In genomic region chr17:64961561-64962378, GRCh38 we compare ENCODE assay signal across 8 cellular contexts. TPM values are rescaled to one million over a fixed set of nuclear protein-coding genes. Genes with fewer than 3 reads are reported as not detected.
A peak's percentile ranks its signal among the peaks of the same experiment; 100 is the strongest.
DNase-seq lines count a peak whose midpoint lies in the region; ATAC-seq, FAIRE-seq and TF ChIP-seq lines count a peak whose summit lies in the region.
"Not testable (repeated sequence)": the region's sequence is repeated elsewhere in the genome, so short reads cannot be mapped to it uniquely, and the experiment has no call there.

No MANE protein-coding gene starts in this region.

- POLR2A ChIA-PET in K562 (lab: Yijun Ruan, JAX): interaction anchor here (1.0 to 1.2 kb wide), 2 partner anchors 23 to 42 kb away, joined by 3 read pairs; no protein-coding TSS in a partner anchor

- peak overlapping the region; percentile 87 for H3K27ac Mint-ChIP-seq in T-helper 17 cell

- ATAC-seq in HG03175 (IDR thresholded peaks at IDR 0.05; ENCODE audit: unreplicated experiment): peak; percentile 34
- ATAC-seq in T-helper 17 cell: peak; percentile 22
- ATAC-seq in K562: peak; percentile 76
- peak; percentile 72 for ATAC-seq in left ventricle myocardium superior

- not testable (repeated sequence) for BruUV-seq in K562 (replicated peaks; lab: Mats Ljungman, UMichigan)

- H3K9ac ChIP-seq in K562 (ENCODE audit: insufficient read depth in 1 of 2, low read depth in 2 of 2, low read length in 2 of 2): peak overlapping the region in 1 of 2 experiments; percentile 12; a peak in 1 of 4 replicates

- H3K4me2 ChIP-seq in K562 (ENCODE audit: insufficient read depth, low read length): peak overlapping the region; percentile 21

- not testable (repeated sequence) for H3K4me3 ChIP-seq in GM12865 (ENCODE audit: low read depth, low read length); K562

- H3K27me3 Mint-ChIP-seq in T-helper 17 cell: not testable (repeated sequence)

- H3K4me3 Mint-ChIP-seq in T-helper 17 cell: not testable (repeated sequence)

- peak; percentile 85 to 87 for TF ChIP-seq RAD21 in K562 (CRISPR knock-in tag; conservative IDR thresholded peaks at IDR 0.05 in 1 of 2, IDR thresholded peaks at IDR 0.05 in 1 of 2)

- H3K36me3 ChIP-seq in K562 (ENCODE audit: control insufficient read depth, insufficient read depth, low read length): not testable (repeated sequence)

- peak; percentile 80 for TF ChIP-seq CTCF in 22Rv1 (IDR thresholded peaks at IDR 0.05)
- peak; percentile 55 for TF ChIP-seq CTCF in GM12865 (IDR thresholded peaks at IDR 0.05; ENCODE audit: insufficient read depth, low read depth, low read length, missing control alignments)
- peak; percentile 50 to 66 (median 58); a peak in 5 of 6 replicates for TF ChIP-seq CTCF in K562 (IDR thresholded peaks at IDR 0.05 in 2 of 3, conservative IDR thresholded peaks at IDR 0.05 in 1 of 3; ENCODE audit: insufficient read depth in 2 of 3, low read depth in 1 of 3, low read length in 3 of 3)

- CTCF ChIA-PET in K562 (lab: Yijun Ruan, JAX; ENCODE audit: low intra/inter-chr PET ratio): interaction anchor here (0.5 kb wide), 1 partner anchor 39 kb away, joined by 3 read pairs; no protein-coding TSS in a partner anchor

- intact Hi-C loops in K562 (cut with micrococcal nuclease): loop anchor here (5.0 to 10.0 kb wide), 3 partner anchors 143 to 539 kb away; no protein-coding TSS in a partner anchor
- intact Hi-C loops in left ventricle myocardium superior (cut with micrococcal nuclease): not testable (repeated sequence)

- H3K79me2 ChIP-seq in K562 (ENCODE audit: control insufficient read depth, insufficient read depth, low read length): not testable (repeated sequence)

- TF ChIP-seq POLR2A in K562 (conservative IDR thresholded peaks at IDR 0.05): not testable (repeated sequence)

- WGBS in K562 (ENCODE audit: insufficient coverage, low coverage, missing lambda C conversion rate): 6% methylated on average over 11 of the region's 13 CpGs

- not testable (repeated sequence) for H3K36me3 Mint-ChIP-seq in T-helper 17 cell (ENCODE audit: low read depth)

- DNase-seq in GM12865 (ENCODE audit: low read depth): peak; percentile 66
- peak; percentile 85 for DNase-seq in NCI-H2227 (lab: John Stamatoyannopoulos, UW; ENCODE audit: unreplicated experiment)
- peak in 1 of 3 donors; percentile 48 for DNase-seq in T-helper 17 cell
- peak in 1 of 4 experiments; percentile 59 for DNase-seq in K562 (ENCODE audit: extremely low read depth in 1 of 4, low spot score in 3 of 4)
- DNase-seq in left ventricle myocardium superior: not testable (repeated sequence)
- DNase-seq in pons (ENCODE audit: low spot score): peak; percentile 83

- not testable (repeated sequence) for H3K27ac ChIP-seq in 22Rv1; K562 (ENCODE audit: extremely low read depth, low read depth, low read length)

- H3K4me1 ChIP-seq in K562 (replicated peaks in 1 of 2; ENCODE audit: control insufficient read depth in 2 of 2, insufficient read depth in 2 of 2, low read length in 2 of 2): not testable (repeated sequence)

- peak; percentile 97 for FAIRE-seq in K562 (lab: Jason Lieb, UNC)

- H3K9me3 ChIP-seq in T-helper 17 cell (ENCODE audit: control insufficient read depth, low read length, poor library complexity, severe bottlenecking); K562 (replicated peaks; ENCODE audit: control insufficient read depth, insufficient read depth, low read depth, low read length): not testable (repeated sequence)

- H3K27me3 ChIP-seq in K562 (ENCODE audit: control insufficient read depth in 2 of 2, insufficient read depth in 2 of 2, low read length in 2 of 2): not testable (repeated sequence)

- in situ Hi-C loops in K562 (cut with MboI): loop anchor here (10.0 to 25.0 kb wide), 3 partner anchors 233 to 649 kb away; no protein-coding TSS in a partner anchor

- not testable (repeated sequence) for H3K9me1 ChIP-seq in K562 (ENCODE audit: control insufficient read depth, insufficient read depth, low read length)

- peak overlapping the region; percentile 81 for H2AFZ ChIP-seq in K562 (ENCODE audit: low read depth, low read length)

- TF ChIP-seq EP300 in K562 (IDR thresholded peaks at IDR 0.05; ENCODE audit: low read length): not testable (repeated sequence)

- not testable (repeated sequence) for H4K20me1 ChIP-seq in K562 (replicated peaks; ENCODE audit: control insufficient read depth, insufficient read depth, low read length)

- H3K4me1 Mint-ChIP-seq in T-helper 17 cell: peaks cover 20% of the 10 kb centered on the region

TF ChIP-seq in K562, 482 proteins besides CTCF, POLR2A, EP300 and RAD21:
- TF ChIP-seq DACH1 (IDR thresholded peaks at IDR 0.05; ENCODE audit: partially characterized antibody) (peak; percentile 17), SMC3 (conservative IDR thresholded peaks at IDR 0.05; ENCODE audit: insufficient read depth, low read depth, low read length) (peak; percentile 68), CXXC5 (CRISPR knock-in tag; IDR thresholded peaks at IDR 0.05) (peak; percentile 46; the same call in 1 of the 2 replicates), SMAD3 (CRISPR knock-in tag; conservative IDR thresholded peaks at IDR 0.05) (0 out of 2 replicates have a peak, but pooled peaks have one; percentile 48), CEBPG (tag; conservative IDR thresholded peaks at IDR 0.05 in 1 of 2, IDR thresholded peaks at IDR 0.05 in 1 of 2) (peak; percentile 42 to 51; a peak in 2 of 4 replicates), FOXK2 (conservative IDR thresholded peaks at IDR 0.05 in 1 of 2, IDR thresholded peaks at IDR 0.05 in 1 of 2; ENCODE audit: low read depth in 2 of 2) (peak; percentile 40 to 60; a peak in 2 of 4 replicates)
- TF ChIP-seq CEBPG (CRISPR knock-in tag; IDR thresholded peaks at IDR 0.05): not testable (repeated sequence)
- TF ChIP-seq, protein P1, sequence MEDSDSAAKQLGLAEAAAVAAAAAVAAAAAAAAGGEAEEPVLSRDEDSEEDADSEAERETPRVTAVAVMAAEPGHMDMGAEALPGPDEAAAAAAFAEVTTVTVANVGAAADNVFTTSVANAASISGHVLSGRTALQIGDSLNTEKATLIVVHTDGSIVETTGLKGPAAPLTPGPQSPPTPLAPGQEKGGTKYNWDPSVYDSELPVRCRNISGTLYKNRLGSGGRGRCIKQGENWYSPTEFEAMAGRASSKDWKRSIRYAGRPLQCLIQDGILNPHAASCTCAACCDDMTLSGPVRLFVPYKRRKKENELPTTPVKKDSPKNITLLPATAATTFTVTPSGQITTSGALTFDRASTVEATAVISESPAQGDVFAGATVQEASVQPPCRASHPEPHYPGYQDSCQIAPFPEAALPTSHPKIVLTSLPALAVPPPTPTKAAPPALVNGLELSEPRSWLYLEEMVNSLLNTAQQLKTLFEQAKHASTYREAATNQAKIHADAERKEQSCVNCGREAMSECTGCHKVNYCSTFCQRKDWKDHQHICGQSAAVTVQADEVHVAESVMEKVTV (CRISPR knock-in tag; IDR thresholded peaks at IDR 0.05): peak; percentile 91
- TF ChIP-seq, protein P2, sequence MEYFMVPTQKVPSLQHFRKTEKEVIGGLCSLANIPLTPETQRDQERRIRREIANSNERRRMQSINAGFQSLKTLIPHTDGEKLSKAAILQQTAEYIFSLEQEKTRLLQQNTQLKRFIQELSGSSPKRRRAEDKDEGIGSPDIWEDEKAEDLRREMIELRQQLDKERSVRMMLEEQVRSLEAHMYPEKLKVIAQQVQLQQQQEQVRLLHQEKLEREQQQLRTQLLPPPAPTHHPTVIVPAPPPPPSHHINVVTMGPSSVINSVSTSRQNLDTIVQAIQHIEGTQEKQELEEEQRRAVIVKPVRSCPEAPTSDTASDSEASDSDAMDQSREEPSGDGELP (CRISPR knock-in tag; IDR thresholded peaks at IDR 0.05; ENCODE audit: borderline replicate concordance): peak; percentile 53; the same call in 1 of the 2 replicates

RNA-seq across cellular contexts. Expression of gene LRRC37A3, which starts 42.5 kb away (rescaled TPM):
- total RNA-seq in T-helper 17 cell: 10 to 100 TPM; 18.6 to 50.9 TPM
- 41.7 and 83.3 TPM in 2 replicates for total RNA-seq in K562 (2011; cell fraction: chromatin; rRNA removed; ENCODE audit: low replicate concordance)
- total RNA-seq in K562 (2011; cell fraction: nucleolus; rRNA removed): 27.2 and 27.9 TPM in 2 replicates
- total RNA-seq in K562 (2011; cell fraction: nucleoplasm; rRNA removed): 50.4 and 79.2 TPM in 2 replicates
- 2.4 and 2.7 TPM in 2 replicates for total RNA-seq in K562 (2014; rRNA removed)
- total RNA-seq in K562 (2014; rRNA removed; fragmentation: Illumina TruSeq; extraction: Trizol): 3.7 and 4.3 TPM in 2 replicates
- 4.6 and 5.4 TPM in 2 replicates for total RNA-seq in K562 (2015; rRNA removed; fragmentation: Illumina TruSeq; extraction: Trizol)
- 3.6 and 5.9 TPM in 2 replicates for total RNA-seq in K562 (2021)
- polyA plus RNA-seq in K562 (2011; rRNA removed): 1.9 and 2.2 TPM in 2 replicates
- 0.91 and 1.2 TPM in 2 replicates for polyA plus RNA-seq in K562 (2011; cell fraction: cytosol; rRNA removed)
- 3.4 and 4.8 TPM in 2 replicates for polyA plus RNA-seq in K562 (2011; cell fraction: nucleus; rRNA removed)
- polyA plus RNA-seq in K562 (2012): 1.3 and 2.2 TPM in 2 replicates
- 1.1 and 1.5 TPM in 2 replicates for polyA plus RNA-seq in K562 (2014; fragmentation: Illumina TruSeq; extraction: Trizol)
- under 1 TPM; 0.14 to 0.66 TPM for polyA plus RNA-seq in K562 (2014; fragmentation: Nextera tagmentation; extraction: Ambion mirVana)
- 2.0 and 4.2 TPM in 2 replicates for polyA plus RNA-seq in K562 (2014; rRNA removed)
- 14.2 and 17.4 TPM in 2 replicates for polyA minus RNA-seq in K562 (2011; rRNA and poly(A)+ RNA removed)
- polyA minus RNA-seq in K562 (2011; cell fraction: cytosol; rRNA and poly(A)+ RNA removed): 1.7 and 4.7 TPM in 2 replicates
- 7.4 and 15.3 TPM in 2 replicates for polyA minus RNA-seq in K562 (2011; cell fraction: nucleus; rRNA and poly(A)+ RNA removed)
- total RNA-seq in left ventricle myocardium superior: 2.7 TPM

Comparison
In these comparisons a context has a peak if more than half of its experiments do, and no peak if none do; other contexts are left out.
1. ATAC-seq: peak in every context shown above with its lines; median percentile 76 in K562; 72 in left ventricle myocardium superior; 34 in HG03175; 22 in T-helper 17 cell.